ENCODE assay signal across 26 cellular contexts in genomic region chr11:85787168-85787567, GRCh38. TPM values are rescaled to one million over a fixed set of nuclear protein-coding genes. Genes with fewer than 3 reads are reported as not detected.
DNase-seq lines count a peak whose midpoint lies in the region; ATAC-seq and TF ChIP-seq lines count a peak whose summit lies in the region.
"Had no signal": no experiment of that assay in that cellular context is flagged by ENCODE, and none has a peak within 500 bp of the region (broad histone marks: within the 10 kb centered on the region; RNA-seq: fewer than 3 reads in every experiment).

No MANE protein-coding gene starts in this region.

- peaks cover 35% of the 10 kb centered on the region for H3K36me3 Mint-ChIP-seq in activated CD4-positive, alpha-beta T cell treated with anti-CD3 and anti-CD28 coated beads, Interleukin-2, amount 10 ng/mL, durations not matched to agents 24 days and 14 days (ENCODE audit: low read depth)

- H3K9me3 ChIP-seq in colonic mucosa (no peaks in the 10 kb centered on the region), skeletal muscle satellite cell (replicated peaks; ENCODE audit: low read length) (no peaks in the 10 kb centered on the region)
- H3K9me3 ChIP-seq: adrenal gland, ovary, right lobe of liver, SJSA1, thoracic aorta had no signal

- H3K4me2 ChIP-seq in skeletal muscle satellite cell (ENCODE audit: low read length), result no peak overlapping the region
- H3K4me2 ChIP-seq: BLaER1 treated with 17β-estradiol and CSF1 and Interleukin-3, amounts not matched to agents 10 nM and 100 nM had no signal

- H3K36me3 ChIP-seq in colonic mucosa (no peaks in the 10 kb centered on the region), skeletal muscle satellite cell (ENCODE audit: insufficient read depth, low read length) (no peaks in the 10 kb centered on the region)
- H3K36me3 ChIP-seq: adrenal gland; BLaER1 treated with 17β-estradiol and CSF1 and Interleukin-3, amounts not matched to agents 10 nM and 100 nM; ovary; right lobe of liver; SJSA1; thoracic aorta had no signal

- peak overlapping the region; percentile 80 for H3K27ac ChIP-seq in colonic mucosa
- H3K27ac ChIP-seq: adrenal gland; BLaER1 treated with 17β-estradiol and CSF1 and Interleukin-3, amounts not matched to agents 10 nM and 100 nM; foreskin keratinocyte; ovary; right lobe of liver; SJSA1; thoracic aorta had no signal

- H3K4me1 ChIP-seq in colonic mucosa, result no peaks in the 10 kb centered on the region
- peaks cover 9% of the 10 kb centered on the region for H3K4me1 ChIP-seq in skeletal muscle satellite cell (ENCODE audit: control insufficient read depth, insufficient read depth, low read length)
- H3K4me1 ChIP-seq: adrenal gland, right lobe of liver, SJSA1 had no signal

- peaks cover 57% of the 10 kb centered on the region for H3K4me1 Mint-ChIP-seq in activated CD4-positive, alpha-beta T cell treated with anti-CD3 and anti-CD28 coated beads, Interleukin-2, amount 10 ng/mL, durations not matched to agents 24 days and 14 days
- H3K4me1 Mint-ChIP-seq: activated B cell treated with CpG ODN at 0.5 μM for 24 hours; naive B cell; stimulated activated memory B cell treated with anti-CD40 and anti-IgM and Interleukin-4, amounts not matched to agents 10 μg/mL and 1 μg/mL and 100 μg/mL, for 72 hours had no signal

- in situ Hi-C loops in KBM-7 (cut with MboI; ENCODE audit: low pct_unique_long_range_greater_than_20kb, low sequenced_read_pairs), result no loop called here

- H3K27me3 ChIP-seq in colonic mucosa (no peaks in the 10 kb centered on the region), skeletal muscle satellite cell (ENCODE audit: control insufficient read depth, insufficient read depth, low read length) (no peaks in the 10 kb centered on the region)
- H3K27me3 ChIP-seq: adrenal gland; BLaER1 treated with 17β-estradiol and CSF1 and Interleukin-3, amounts not matched to agents 10 nM and 100 nM; foreskin keratinocyte; ovary; right lobe of liver; SJSA1 had no signal

- no peaks in the 10 kb centered on the region for H3K27me3 Mint-ChIP-seq in activated CD4-positive, alpha-beta T cell treated with anti-CD3 and anti-CD28 coated beads, Interleukin-2, amount 10 ng/mL, durations not matched to agents 24 days and 14 days
- H3K27me3 Mint-ChIP-seq: naive B cell had no signal

- DNase-seq in activated CD4-positive, alpha-beta T cell treated with anti-CD3 and anti-CD28 coated beads, Interleukin-2, amount 10 ng/mL, durations not matched to agents 24 days and 14 days, result no peak
- no peak for DNase-seq in activated CD4-positive, alpha-beta T cell treated with anti-CD3 and anti-CD28 coated beads for 1 hour
- DNase-seq in colonic mucosa, result no peak
- DNase-seq in KBM-7, result no peak
- DNase-seq in NK-92 (lab: John Stamatoyannopoulos, UW; ENCODE audit: unreplicated experiment), result no peak
- no peak for DNase-seq in AML-193 (lab: John Stamatoyannopoulos, UW)
- DNase-seq: activated B cell treated with CpG ODN at 0.5 μM for 24 hours; activated effector memory CD4-positive, alpha-beta T cell treated with anti-CD3 and anti-CD28 coated beads, Interleukin-2, amount 50 U/mL, for 16 hours; adrenal gland; erythroblast; HFFc6; hippocampal formation; Kasumi-1; naive B cell; NCI-H187 treated with DMSO at 0.1 percent for 48 hours; NCI-H82; OCI-M1; ovary; right lobe of liver had no signal

- intact Hi-C loops in activated CD4-positive, alpha-beta T cell treated with anti-CD3 and anti-CD28 coated beads, Interleukin-2, amount 10 ng/mL, durations not matched to agents 24 days and 14 days (cut with micrococcal nuclease), result loop anchor here (2.0 kb wide), 1 partner anchor 30 kb away; no protein-coding TSS in a partner anchor
- intact Hi-C loops in colonic mucosa (cut with DNase I), result no loop called here

- peak overlapping the region; percentile 83 for H3K27ac Mint-ChIP-seq in activated CD4-positive, alpha-beta T cell treated with anti-CD3 and anti-CD28 coated beads, Interleukin-2, amount 10 ng/mL, durations not matched to agents 24 days and 14 days
- H3K27ac Mint-ChIP-seq: activated B cell treated with CpG ODN at 0.5 μM for 24 hours; HFFc6; stimulated activated memory B cell treated with anti-CD40 and anti-IgM and Interleukin-4, amounts not matched to agents 10 μg/mL and 1 μg/mL and 100 μg/mL, for 72 hours had no signal

- H3K9ac ChIP-seq in colonic mucosa (ENCODE audit: low read depth in 2 of 2, low read length in 2 of 2) (peak overlapping the region in 1 of 2 donors; percentile 36), skeletal muscle satellite cell (ENCODE audit: low read depth, low read length) (peak overlapping the region; percentile 23)
- H3K9ac ChIP-seq: BLaER1 treated with 17β-estradiol and CSF1 and Interleukin-3, amounts not matched to agents 10 nM and 100 nM had no signal

- peaks cover 10% of the 10 kb centered on the region for H3K9me3 Mint-ChIP-seq in activated CD4-positive, alpha-beta T cell treated with anti-CD3 and anti-CD28 coated beads, Interleukin-2, amount 10 ng/mL, durations not matched to agents 24 days and 14 days

- TF ChIP-seq CTCF in colonic mucosa (IDR thresholded peaks at IDR 0.05), result no peak

- peak; percentile 54 for ATAC-seq in HG02943 (IDR thresholded peaks at IDR 0.05; ENCODE audit: low read depth, unreplicated experiment)
- ATAC-seq: right lobe of liver; stimulated activated memory B cell treated with anti-CD40 and anti-IgM and Interleukin-4, amounts not matched to agents 10 μg/mL and 1 μg/mL and 100 μg/mL, for 72 hours had no signal

- H3K4me3 ChIP-seq in colonic mucosa, result no peak overlapping the region
- H3K4me3 ChIP-seq in skeletal muscle satellite cell (ENCODE audit: low read length), result no peak overlapping the region
- H3K4me3 ChIP-seq: adrenal gland; BLaER1 treated with 17β-estradiol and CSF1 and Interleukin-3, amounts not matched to agents 10 nM and 100 nM; ovary; right lobe of liver; SJSA1; thoracic aorta had no signal

- H3K4me3 Mint-ChIP-seq in activated CD4-positive, alpha-beta T cell treated with anti-CD3 and anti-CD28 coated beads, Interleukin-2, amount 10 ng/mL, durations not matched to agents 24 days and 14 days, result peak overlapping the region; percentile 50
- H3K4me3 Mint-ChIP-seq: activated B cell treated with CpG ODN at 0.5 μM for 24 hours; HFFc6; naive B cell; stimulated activated memory B cell treated with anti-CD40 and anti-IgM and Interleukin-4, amounts not matched to agents 10 μg/mL and 1 μg/mL and 100 μg/mL, for 72 hours had no signal

RNA-seq across cellular contexts. Expression of gene SYTL2, which starts 23.8 kb away (rescaled TPM):
- 13.9 and 14.3 TPM in 2 replicates for total RNA-seq in activated CD4-positive, alpha-beta T cell treated with anti-CD3 and anti-CD28 coated beads, Interleukin-2, amount 10 ng/mL, durations not matched to agents 24 days and 14 days
- total RNA-seq in colonic mucosa, result 100 to 1,000 TPM; 168 to 170 TPM
- 11.9 and 41.3 TPM in 2 replicates for total RNA-seq in skeletal muscle satellite cell (2012; rRNA removed)

Comparison
In these comparisons a context has a peak if more than half of its experiments do, and no peak if none do; other contexts are left out.
1. RNA of gene SYTL2, which starts 23.8 kb away (total RNA-seq): 168 to 170 TPM in colonic mucosa; 13.9 to 14.3 TPM in activated CD4-positive, alpha-beta T cell treated with anti-CD3 and anti-CD28 coated beads, Interleukin-2, amount 10 ng/mL, durations not matched to agents 24 days and 14 days; every median in the first group is over 10 times any median in the second.